ENCODE assay signal across 15 cellular contexts in genomic region chr11:79547256-79547655, GRCh38.
DNase-seq lines count a peak whose midpoint lies in the region; TF ChIP-seq lines count a peak whose summit lies in the region.
"Had no signal": no experiment of that assay in that cellular context is flagged by ENCODE, and none has a peak within 500 bp of the region (broad histone marks: within the 10 kb centered on the region; RNA-seq: fewer than 3 reads in every experiment).

No MANE protein-coding gene starts in this region.

- H3K9me3 ChIP-seq in tibial artery, result no peaks in the 10 kb centered on the region
- H3K9me3 ChIP-seq: A549, BLaER1 had no signal

- no peak for TF ChIP-seq CTCF in AG10803 (conservative IDR thresholded peaks at IDR 0.05; ENCODE audit: low read length)
- TF ChIP-seq CTCF in astrocyte of the cerebellum (IDR thresholded peaks at IDR 0.05; ENCODE audit: low read depth, low read length, missing control alignments), result no peak
- no peak for TF ChIP-seq CTCF in fibroblast of mammary gland (conservative IDR thresholded peaks at IDR 0.05; ENCODE audit: control insufficient read depth, insufficient read depth, low read depth, low read length)
- no peak for TF ChIP-seq CTCF in tibial artery (IDR thresholded peaks at IDR 0.05)

- H3K27ac ChIP-seq in tibial artery, result no peak overlapping the region
- H3K27ac ChIP-seq: 22Rv1, A549, BLaER1 had no signal

- H3K36me3 ChIP-seq in tibial artery, result no peaks in the 10 kb centered on the region
- H3K36me3 ChIP-seq: BLaER1 had no signal

- in situ Hi-C loops in astrocyte of the cerebellum (cut with HindIII; ENCODE audit: low sequenced_read_pairs), result no loop called here

- peak; percentile 1 for DNase-seq in AG10803 (ENCODE audit: low read depth)
- peak; percentile 5 for DNase-seq in astrocyte of the cerebellum (ENCODE audit: low read depth)
- peak; percentile 1 for DNase-seq in fibroblast of mammary gland (ENCODE audit: low read depth)
- peak; percentile 19 for DNase-seq in non-pigmented ciliary epithelial cell (ENCODE audit: low read depth)
- no peak for DNase-seq in NCI-H128 (lab: John Stamatoyannopoulos, UW; ENCODE audit: unreplicated experiment)
- no peak for DNase-seq in NOMO-1 treated with DMSO at 0.1 percent for 48 hours (lab: John Stamatoyannopoulos, UW; ENCODE audit: unreplicated experiment)
- DNase-seq in NCI-H82 treated with DMSO at 0.1 percent for 48 hours (lab: John Stamatoyannopoulos, UW; ENCODE audit: unreplicated experiment), result no peak
- no peak for DNase-seq in tibial artery
- DNase-seq: CD4-positive, alpha-beta memory T cell; GF-D8; GOT3; H9 had no signal

- H3K4me1 ChIP-seq in tibial artery, result no peaks in the 10 kb centered on the region
- H3K4me1 ChIP-seq: A549, BLaER1 had no signal

- no peak overlapping the region for H3K4me3 ChIP-seq in AG10803 (ENCODE audit: low read length)
- no peak overlapping the region for H3K4me3 ChIP-seq in astrocyte of the cerebellum (ENCODE audit: low read depth, low read length)
- H3K4me3 ChIP-seq in fibroblast of mammary gland (ENCODE audit: control insufficient read depth, low read depth, low read length), result no peak overlapping the region
- H3K4me3 ChIP-seq in tibial artery, result no peak overlapping the region
- H3K4me3 ChIP-seq: A549, BLaER1 had no signal

- H3K27me3 ChIP-seq in tibial artery, result no peaks in the 10 kb centered on the region
- H3K27me3 ChIP-seq: BLaER1 had no signal

- intact Hi-C loops in tibial artery (cut with DNase I; ENCODE audit: low total_unique reads), result no loop called here

Comparison
In these comparisons a context has a peak if more than half of its experiments do, and no peak if none do; other contexts are left out.
1. DNase-seq: peak in AG10803 (single experiment), astrocyte of the cerebellum (single experiment), fibroblast of mammary gland (single experiment) and non-pigmented ciliary epithelial cell (single experiment); none in NCI-H128 (single experiment), NOMO-1 treated with DMSO at 0.1 percent for 48 hours (single experiment), NCI-H82 treated with DMSO at 0.1 percent for 48 hours (single experiment) and tibial artery (0 of 2).